Comparison of ENCODE assay signal across 1 cellular context in the genomic region with DNA sequence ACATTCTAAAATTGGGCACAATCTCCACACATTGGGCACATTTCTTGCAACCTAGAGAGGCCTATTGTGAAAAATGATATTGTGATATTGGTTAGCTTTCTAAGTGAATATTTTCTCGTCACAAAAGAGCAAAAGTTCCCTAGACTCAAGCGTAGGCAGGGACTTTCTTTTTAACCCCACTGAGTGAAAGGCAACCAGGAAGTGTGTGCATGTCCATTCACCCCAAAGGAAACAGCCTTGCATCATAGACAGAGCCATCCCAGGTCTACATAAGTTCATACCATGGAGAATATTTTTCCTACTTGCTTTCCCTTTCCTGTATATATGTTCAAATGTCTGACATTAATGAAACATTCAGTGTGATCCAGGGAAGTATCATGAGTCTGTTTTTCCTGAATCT.
TF ChIP-seq lines count a peak whose summit lies in the region.

No MANE protein-coding gene starts in this region.

TF ChIP-seq in endothelial cell of umbilical vein, 7 proteins besides CTCF, POLR2A, EP300 and RAD21:
- TF ChIP-seq MYC (IDR thresholded peaks at IDR 0.05; ENCODE audit: low read depth, low read length) (no peak), JUN (IDR thresholded peaks at IDR 0.05; ENCODE audit: borderline replicate concordance, insufficient read depth, insufficient read length, low read depth) (no peak), POLR2AphosphoS5 (IDR thresholded peaks at IDR 0.05; ENCODE audit: insufficient read depth, low read depth, low read length) (no peak)
TF ChIP-seq in endothelial cell of umbilical vein: peak in this region for 0.
